ENCODE assay signal across 8 cellular contexts in the genomic region with DNA sequence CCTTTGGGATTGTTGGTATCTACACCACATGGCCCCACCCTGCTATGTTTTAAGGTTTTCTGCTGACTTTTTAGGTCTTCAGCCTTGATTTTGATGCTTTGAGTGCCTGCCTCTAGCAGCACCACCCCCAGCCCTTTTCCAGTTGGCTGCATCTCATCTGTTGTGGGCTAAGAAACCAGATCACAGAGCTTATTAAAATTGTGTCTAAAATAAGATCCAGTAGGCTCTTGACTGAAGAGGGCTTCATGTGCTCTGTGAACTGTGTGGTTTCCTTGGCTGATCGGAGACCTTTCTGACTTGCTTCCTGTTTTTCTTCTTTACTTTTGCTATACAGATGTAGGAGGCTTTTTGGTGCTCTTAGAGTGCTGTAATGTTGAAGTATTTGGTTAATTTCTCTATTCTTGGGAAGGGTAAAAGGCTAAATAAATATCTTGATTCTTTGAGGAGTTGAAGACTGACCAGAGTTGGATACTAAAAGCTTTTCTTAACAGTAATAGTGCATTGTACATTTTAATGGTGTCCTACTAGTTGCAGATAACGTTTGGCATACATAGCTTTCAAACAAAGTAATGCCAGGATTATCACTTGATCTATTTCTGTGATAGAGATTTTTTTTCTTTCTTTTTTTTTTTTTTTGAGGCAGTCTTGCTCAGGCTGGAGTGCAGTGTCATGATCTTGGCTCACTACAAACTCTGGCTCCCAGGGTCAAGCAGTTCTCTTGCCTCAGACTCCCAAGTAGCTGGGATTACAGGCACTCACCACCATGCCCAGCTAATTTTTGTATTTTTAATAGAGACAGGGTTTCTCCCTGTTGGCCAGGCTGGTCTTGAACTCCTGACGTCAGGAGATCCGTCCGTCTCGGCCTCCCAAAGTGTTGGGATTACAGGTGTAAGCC. TPM values are rescaled to one million over a fixed set of nuclear protein-coding genes. Genes with fewer than 3 reads are reported as not detected.
DNase-seq lines count a peak whose midpoint lies in the region; ATAC-seq, FAIRE-seq and TF ChIP-seq lines count a peak whose summit lies in the region.

No MANE protein-coding gene starts in this region.

- in situ Hi-C loops in HepG2 (cut with HindIII; ENCODE audit: extremely low pct_ligation_motif_present, low pct_unique_long_range_greater_than_20kb), result no loop called here

- H3K9me3 ChIP-seq in HepG2 (ENCODE audit: low read length) (no peaks in the 10 kb centered on the region), right lobe of liver (no peaks in the 10 kb centered on the region)

- CTCF ChIA-PET in HepG2 (lab: Yijun Ruan, JAX; ENCODE audit: low intra/inter-chr PET ratio, low total read pairs), result no interaction called here

- H3K4me2 ChIP-seq in HepG2 (ENCODE audit: low read depth, low read length), result peak overlapping the region; percentile 90

- ATAC-seq in HepG2, result no peak
- ATAC-seq in right lobe of liver, result no peak
- ATAC-seq in HG03457 (IDR thresholded peaks at IDR 0.05; ENCODE audit: unreplicated experiment), result peak; percentile 23
- ATAC-seq in sciatic nerve, result no peak

- H3K27me3 ChIP-seq in HepG2 (ENCODE audit: control insufficient read depth in 1 of 2, insufficient read depth in 2 of 2, low read length in 2 of 2) (no peaks in the 10 kb centered on the region; a peak in 1 of 5 replicates), right lobe of liver (no peaks in the 10 kb centered on the region)

- H3K36me3 Mint-ChIP-seq in endothelial cell (ENCODE audit: low read depth, unreplicated experiment), result peaks cover 4% of the 10 kb centered on the region

- no TSS peak for BruUV-seq in HepG2 (replicated peaks; lab: Mats Ljungman, UMichigan)

- no peak for TF ChIP-seq RAD21 in HepG2 (CRISPR knock-in tag; IDR thresholded peaks at IDR 0.05)

- H3K4me3 ChIP-seq in HepG2 (replicated peaks in 1 of 3; ENCODE audit: insufficient read depth in 1 of 3, low read depth in 2 of 3, low read length in 3 of 3) (peak overlapping the region in 1 of 3 experiments; percentile 4; a peak in 1 of 6 replicates), right lobe of liver (no peak overlapping the region), skin epidermis (no peak overlapping the region)

- TF ChIP-seq EP300 in HepG2 (IDR thresholded peaks at IDR 0.05; ENCODE audit: low read depth in 2 of 2, low read length in 2 of 2) (no peak), HepG2 (CRISPR knock-in tag; IDR thresholded peaks at IDR 0.05; ENCODE audit: borderline replicate concordance) (no peak)

- peak overlapping the region; percentile 74 for H3K4me3 Mint-ChIP-seq in endothelial cell (ENCODE audit: unreplicated experiment)

- peaks cover 30% of the 10 kb centered on the region for H3K4me1 Mint-ChIP-seq in endothelial cell (ENCODE audit: unreplicated experiment)

- TF ChIP-seq CTCF in HepG2 (CRISPR knock-in tag; IDR thresholded peaks at IDR 0.05) (no peak), right lobe of liver (IDR thresholded peaks at IDR 0.05) (no peak), endothelial cell (IDR thresholded peaks at IDR 0.05; ENCODE audit: unreplicated experiment) (no peak)

- H3K36me3 ChIP-seq in HepG2 (replicated peaks in 1 of 2; ENCODE audit: control insufficient read depth in 1 of 2, insufficient read depth in 2 of 2, low read length in 2 of 2) (peaks cover 4 to 18% of the 10 kb centered on the region in 2 experiments), right lobe of liver (no peaks in the 10 kb centered on the region)

- peaks cover 51% of the 10 kb centered on the region for H4K20me1 ChIP-seq in HepG2 (ENCODE audit: insufficient read depth, low read length)

- H3K4me1 ChIP-seq in HepG2 (ENCODE audit: insufficient read depth, low read length) (peaks cover 47% of the 10 kb centered on the region), right lobe of liver (peaks cover 0 to 25% (median 4%) of the 10 kb centered on the region in 4 donors)

- peak overlapping the region; percentile 78 for H3K27ac Mint-ChIP-seq in endothelial cell (ENCODE audit: unreplicated experiment)

- no peak for FAIRE-seq in HepG2 (lab: Jason Lieb, UNC)

- TF ChIP-seq POLR2A in HepG2 (IDR thresholded peaks at IDR 0.05; ENCODE audit: insufficient read depth in 1 of 2, low read depth in 2 of 2, low read length in 2 of 2) (no peak), right lobe of liver (IDR thresholded peaks at IDR 0.05) (no peak)

- no peak for DNase-seq in HepG2 (ENCODE audit: low spot score)
- DNase-seq in right lobe of liver, result no peak
- peak; percentile 20 for DNase-seq in activated CD4-positive, alpha-beta T cell treated with anti-CD3 and anti-CD28 coated beads for 1 hour
- DNase-seq in endothelial cell (ENCODE audit: low spot score), result no peak
- no peak for DNase-seq in sciatic nerve (ENCODE audit: low spot score)
- no peak for DNase-seq in A172 (ENCODE audit: low spot score)

- peaks cover under 1% of the 10 kb centered on the region for H3K27me3 Mint-ChIP-seq in endothelial cell (ENCODE audit: unreplicated experiment)

- POLR2A ChIA-PET in HepG2 (lab: Yijun Ruan, JAX), result interaction anchor here (0.7 to 1.3 kb wide), 2 partner anchors 126 to 131 kb away, joined by 3 read pairs; a partner anchor contains a TSS

- no peaks in the 10 kb centered on the region for H3K9me3 Mint-ChIP-seq in endothelial cell (ENCODE audit: unreplicated experiment)

- no peak overlapping the region for H2AFZ ChIP-seq in HepG2 (ENCODE audit: low read length)

- intact Hi-C loops in HepG2 (cut with micrococcal nuclease; ENCODE audit: unreplicated experiment), result no loop called here
- intact Hi-C loops in right lobe of liver (cut with DNase I), result no loop called here
- intact Hi-C loops in sciatic nerve (cut with DNase I), result no loop called here

- H3K9ac ChIP-seq in HepG2 (ENCODE audit: insufficient read depth, low read depth, low read length), result 0 out of 2 replicates have a peak overlapping the region, but pooled peaks have one; percentile 7

- WGBS in HepG2 (ENCODE audit: low lambda C conversion rate), result 93% methylated on average over 6 of the region's 6 CpGs
- 74% methylated on average over 6 of the region's 6 CpGs for WGBS in right lobe of liver (ENCODE audit: insufficient coverage, low coverage, low lambda C conversion rate, missing lambda C conversion rate)

- no peak overlapping the region for H3K27ac ChIP-seq in HepG2 (ENCODE audit: extremely low read length, insufficient read depth, low read length)
- H3K27ac ChIP-seq in right lobe of liver, result no peak overlapping the region
- peak overlapping the region in 14 of 21 experiments; percentile 13 to 76 (median 56) for H3K27ac ChIP-seq in skin epidermis

- H3K79me2 ChIP-seq in HepG2 (ENCODE audit: insufficient read depth, low read length), result peaks cover 88% of the 10 kb centered on the region

TF ChIP-seq in HepG2, 621 proteins besides CTCF, POLR2A, EP300 and RAD21:
- TF ChIP-seq HNRNPL (IDR thresholded peaks at IDR 0.05; ENCODE audit: low read depth, low read length), result no peak
- no peak for TF ChIP-seq ZSCAN9 (CRISPR knock-in tag; IDR thresholded peaks at IDR 0.05; ENCODE audit: borderline replicate concordance)
- 0 out of 2 replicates have a peak, but pooled peaks have one; percentile 20 for TF ChIP-seq RBFOX2 (IDR thresholded peaks at IDR 0.05; ENCODE audit: low read depth, low read length)
- TF ChIP-seq ZNF24 (IDR thresholded peaks at IDR 0.05), result no peak
- TF ChIP-seq ZNF777 (CRISPR knock-in tag; IDR thresholded peaks at IDR 0.05), result no peak
- 0 out of 2 replicates have a peak, but pooled peaks have one; percentile 16 for TF ChIP-seq MED1 (CRISPR knock-in tag; IDR thresholded peaks at IDR 0.05)
TF ChIP-seq in HepG2: peak in this region for 2.

RNA-seq across cellular contexts. Expression of a gene that starts 4.5 kb away (rescaled TPM):
- total RNA-seq in HepG2 (2016; rRNA removed; fragmentation: Illumina TruSeq; extraction: Trizol) (109 and 118 TPM in 2 replicates), right lobe of liver (10 to 100 TPM; 38.3 to 68.3 (median 53.1) TPM), endothelial cell (ENCODE audit: unreplicated experiment) (214 TPM), sciatic nerve (104 TPM)
- total RNA-seq in HepG2 (2016; cell fraction: cytosol; rRNA removed; fragmentation: Illumina TruSeq; extraction: Trizol; ENCODE audit: low read depth), result 111 and 139 TPM in 2 replicates
- total RNA-seq in HepG2 (2016; cell fraction: insoluble cytoplasmic fraction; rRNA removed; fragmentation: Illumina TruSeq; extraction: Trizol), result 93.2 and 113 TPM in 2 replicates
- 196 and 210 TPM in 2 replicates for total RNA-seq in HepG2 (2016; cell fraction: membrane; rRNA removed; fragmentation: Illumina TruSeq; extraction: Trizol)
- total RNA-seq in HepG2 (2016; cell fraction: nucleus; rRNA removed; fragmentation: Illumina TruSeq; extraction: Trizol), result 43.4 and 55.4 TPM in 2 replicates
- 59.9 and 79.1 TPM in 2 replicates for polyA plus RNA-seq in HepG2 (2011; rRNA removed)
- polyA plus RNA-seq in HepG2 (2011; cell fraction: cytosol; rRNA removed), result 23.8 and 37.3 TPM in 2 replicates
- polyA plus RNA-seq in HepG2 (2011; cell fraction: nucleus; rRNA removed), result 22.3 and 35.1 TPM in 2 replicates
- polyA plus RNA-seq in HepG2 (2012), result 154 and 174 TPM in 2 replicates
- 266 and 332 TPM in 2 replicates for polyA plus RNA-seq in HepG2 (2016; cell fraction: cytosol; fragmentation: Illumina TruSeq; extraction: Trizol; ENCODE audit: low read depth)
- polyA plus RNA-seq in HepG2 (2016; cell fraction: insoluble cytoplasmic fraction; fragmentation: Illumina TruSeq; extraction: Trizol; ENCODE audit: low read depth), result 161 and 175 TPM in 2 replicates
- polyA plus RNA-seq in HepG2 (2016; cell fraction: membrane; fragmentation: Illumina TruSeq; extraction: Trizol; ENCODE audit: low read depth), result 293 and 345 TPM in 2 replicates
- 120 and 128 TPM in 2 replicates for polyA plus RNA-seq in HepG2 (2016; cell fraction: nucleus; fragmentation: Illumina TruSeq; extraction: Trizol; ENCODE audit: insufficient read depth, low read depth)
- polyA minus RNA-seq in HepG2 (2011; rRNA and poly(A)+ RNA removed; ENCODE audit: low replicate concordance), result 14.5 and 25.8 TPM in 2 replicates
- polyA minus RNA-seq in HepG2 (2011; cell fraction: cytosol; rRNA and poly(A)+ RNA removed), result 41.2 and 47.5 TPM in 2 replicates
- 32.2 and 38.5 TPM in 2 replicates for polyA minus RNA-seq in HepG2 (2011; cell fraction: nucleus; rRNA and poly(A)+ RNA removed)
- total RNA-seq in A172 (2014; rRNA removed; shearing (Covaris generic)), result 120 and 131 TPM in 2 replicates

Comparison
In these comparisons a context has a peak if more than half of its experiments do, and no peak if none do; other contexts are left out.
1. H3K27ac ChIP-seq: peak in skin epidermis (14 of 21); none in HepG2 (single experiment) and right lobe of liver (0 of 3).